8 cellular contexts compared by ENCODE assay signal in the genomic region with DNA sequence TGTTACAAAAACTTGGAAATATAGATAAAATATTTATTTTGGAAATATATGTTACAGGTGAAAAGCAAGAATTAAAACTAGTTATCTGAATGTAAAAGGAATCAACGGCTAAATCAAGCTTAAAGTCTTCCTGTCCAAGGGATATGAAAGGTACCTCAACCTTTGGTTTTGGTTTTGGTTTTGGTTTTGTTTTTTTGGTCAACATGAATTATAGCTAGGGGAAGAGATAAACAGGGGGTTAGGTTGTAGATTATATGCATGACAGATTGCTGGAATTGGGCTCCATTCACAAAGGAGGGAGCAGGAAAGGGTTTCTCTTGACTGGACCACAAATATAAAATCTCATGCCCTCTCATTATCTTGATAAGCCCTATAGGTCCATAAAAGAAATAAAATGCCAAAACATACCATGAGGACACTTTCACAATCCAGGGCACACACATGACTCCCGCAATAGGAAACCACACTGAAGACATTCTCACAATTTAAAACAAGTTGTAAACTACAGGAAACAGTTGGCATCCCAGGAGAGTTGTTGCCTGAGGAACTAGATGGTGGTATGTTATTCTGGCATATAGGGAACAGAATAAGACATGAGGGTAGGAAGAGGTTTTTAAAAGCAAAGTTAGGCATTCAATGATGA. TPM values are rescaled to one million over a fixed set of nuclear protein-coding genes. Genes with fewer than 3 reads are reported as not detected.
A peak's percentile ranks its signal among the peaks of the same experiment; 100 is the strongest.
DNase-seq lines count a peak whose midpoint lies in the region; ATAC-seq, FAIRE-seq and TF ChIP-seq lines count a peak whose summit lies in the region.

No MANE protein-coding gene starts in this region.

- H3K9me3 ChIP-seq in WERI-Rb-1 (ENCODE audit: severe bottlenecking): no peaks in the 10 kb centered on the region

- no peak overlapping the region for H3K4me3 ChIP-seq in WERI-Rb-1 (ENCODE audit: low read depth, low read length)

- no peaks in the 10 kb centered on the region for H3K36me3 ChIP-seq in WERI-Rb-1

- H3K27me3 ChIP-seq in WERI-Rb-1 (ENCODE audit: insufficient read depth, low read depth, severe bottlenecking): no peaks in the 10 kb centered on the region

- DNase-seq in GM12892 (ENCODE audit: insufficient read length): no peak
- peak; percentile 49 for DNase-seq in dermis blood vessel endothelial cell
- no peak for DNase-seq in NCI-H82 (lab: John Stamatoyannopoulos, UW)
- no peak for DNase-seq in WERI-Rb-1
- DNase-seq in retina: no peak

- no peak for TF ChIP-seq CTCF in WERI-Rb-1 (IDR thresholded peaks at IDR 0.05; ENCODE audit: low read depth, low read length)

- FAIRE-seq in GM12892 (lab: Jason Lieb, UNC): peak; percentile 84

- no peak overlapping the region for H3K27ac ChIP-seq in WERI-Rb-1

- no peak for TF ChIP-seq POLR2A in GM12892 (IDR thresholded peaks at IDR 0.05; ENCODE audit: low read depth, low read length)

- peak; percentile 83 for ATAC-seq in GM21381 (IDR thresholded peaks at IDR 0.05; ENCODE audit: unreplicated experiment)
- ATAC-seq in HG03432 (IDR thresholded peaks at IDR 0.05; ENCODE audit: unreplicated experiment): peak; percentile 85
- no peak for ATAC-seq in HG03039 (IDR thresholded peaks at IDR 0.05; ENCODE audit: unreplicated experiment)

RNA-seq across cellular contexts. Expression of a gene that starts 46.6 kb away (rescaled TPM):
- 9.9 TPM for polyA plus RNA-seq in GM12892 (2012; ENCODE audit: missing spikeins)
- total RNA-seq in dermis blood vessel endothelial cell: 9.4 and 11.9 TPM in 2 replicates
